ENCODE assay signal across 25 cellular contexts in genomic region chr5:71789746-71790145, GRCh38.
"Had no signal": no experiment of that assay in that cellular context is flagged by ENCODE, and none has a peak within 500 bp of the region (broad histone marks: within the 10 kb centered on the region; RNA-seq: fewer than 3 reads in every experiment).

No MANE protein-coding gene starts in this region.

- H2AFZ ChIP-seq: hepatocyte, parathyroid adenoma had no signal

- H3K36me3 ChIP-seq: left ventricle myocardium inferior, neutrophil, right lobe of liver, stomach, thyroid gland, transverse colon, upper lobe of left lung, vagina had no signal

- H3K9me3 ChIP-seq: neutrophil, right lobe of liver, testis, thyroid gland, vagina had no signal

- H3K4me1 ChIP-seq: left ventricle myocardium inferior, parathyroid adenoma, psoas muscle, right lobe of liver, stomach, testis, thyroid gland, transverse colon, upper lobe of left lung, vagina had no signal

- ATAC-seq: naive thymus-derived CD4-positive, alpha-beta T cell; natural killer cell treated with Interleukin-12 subunit alpha and Interleukin-12 subunit beta and Interleukin-15 and Interleukin-18, amount 100 ng/mL, for 72 hours; psoas muscle; right lobe of liver; stimulated activated naive B cell treated with anti-CD40 and anti-IgM and Interleukin-4, amounts not matched to agents 10 μg/mL and 1 μg/mL and 100 μg/mL, for 72 hours; stimulated activated naive CD8-positive, alpha-beta T cell treated with anti-CD3 and anti-CD28 coated beads, Interleukin-15, Interleukin-2, amounts not matched to agents 100 U/mL and 50 U/mL, for 24 hours had no signal

- H3K4me2 ChIP-seq: hepatocyte had no signal

- H3K27ac Mint-ChIP-seq: mesothelial cell of epicardium; naive thymus-derived CD4-positive, alpha-beta T cell; natural killer cell treated with Interleukin-12 subunit alpha and Interleukin-12 subunit beta and Interleukin-15 and Interleukin-18, amount 100 ng/mL, for 72 hours; stimulated activated naive B cell treated with anti-CD40 and anti-IgM and Interleukin-4, amounts not matched to agents 10 μg/mL and 1 μg/mL and 100 μg/mL, for 72 hours had no signal

- DNase-seq: islet precursor cell; left ventricle myocardium inferior; mesendoderm; naive thymus-derived CD4-positive, alpha-beta T cell; occipital lobe; psoas muscle; right lobe of liver; stimulated activated CD4-positive, alpha-beta T cell treated with anti-CD3 and anti-CD28 coated beads, Interleukin-12 subunit alpha, Interleukin-12 subunit beta, amount 100 ng/mL, for 4 hours; stimulated activated CD4-positive, alpha-beta T cell treated with anti-CD3 and anti-CD28 coated beads, Interleukin-15, amount 100 ng/mL, for 24 hours; stimulated activated CD4-positive, alpha-beta T cell treated with anti-CD3 and anti-CD28 coated beads, Interleukin-2, amount 100 ng/mL, for 24 hours; stimulated activated CD4-positive, alpha-beta T cell treated with anti-CD3 and anti-CD28 coated beads, Interleukin-4, amount 100 ng/mL, for 1 hour; stimulated activated naive B cell treated with anti-CD40 and anti-IgM and Interleukin-4, amounts not matched to agents 10 μg/mL and 1 μg/mL and 100 μg/mL, for 72 hours; stimulated activated naive CD8-positive, alpha-beta T cell treated with anti-CD3 and anti-CD28 coated beads, Interleukin-15, Interleukin-2, amounts not matched to agents 100 U/mL and 50 U/mL, for 24 hours; stomach; testis; thyroid gland; transverse colon; upper lobe of left lung had no signal

- H3K9ac ChIP-seq: parathyroid adenoma had no signal

- H3K4me1 Mint-ChIP-seq: mesothelial cell of epicardium; naive thymus-derived CD4-positive, alpha-beta T cell; stimulated activated naive B cell treated with anti-CD40 and anti-IgM and Interleukin-4, amounts not matched to agents 10 μg/mL and 1 μg/mL and 100 μg/mL, for 72 hours had no signal

- H3K4me3 ChIP-seq: hepatocyte, left ventricle myocardium inferior, lung, psoas muscle, right lobe of liver, stomach, testis, thyroid gland, transverse colon, upper lobe of left lung, vagina had no signal

- H3K4me3 Mint-ChIP-seq: mesothelial cell of epicardium; natural killer cell treated with Interleukin-12 subunit alpha and Interleukin-12 subunit beta and Interleukin-15 and Interleukin-18, amount 100 ng/mL, for 72 hours; stimulated activated naive B cell treated with anti-CD40 and anti-IgM and Interleukin-4, amounts not matched to agents 10 μg/mL and 1 μg/mL and 100 μg/mL, for 72 hours had no signal

- H3K27me3 ChIP-seq: hepatocyte, right lobe of liver, testis, thyroid gland, transverse colon, upper lobe of left lung, vagina had no signal

- H3K27ac ChIP-seq: hepatocyte, left ventricle myocardium inferior, neutrophil, parathyroid adenoma, psoas muscle, right lobe of liver, stomach, testis, thyroid gland, transverse colon, upper lobe of left lung, vagina had no signal
